22 cellular contexts compared by ENCODE assay signal in the genomic region with DNA sequence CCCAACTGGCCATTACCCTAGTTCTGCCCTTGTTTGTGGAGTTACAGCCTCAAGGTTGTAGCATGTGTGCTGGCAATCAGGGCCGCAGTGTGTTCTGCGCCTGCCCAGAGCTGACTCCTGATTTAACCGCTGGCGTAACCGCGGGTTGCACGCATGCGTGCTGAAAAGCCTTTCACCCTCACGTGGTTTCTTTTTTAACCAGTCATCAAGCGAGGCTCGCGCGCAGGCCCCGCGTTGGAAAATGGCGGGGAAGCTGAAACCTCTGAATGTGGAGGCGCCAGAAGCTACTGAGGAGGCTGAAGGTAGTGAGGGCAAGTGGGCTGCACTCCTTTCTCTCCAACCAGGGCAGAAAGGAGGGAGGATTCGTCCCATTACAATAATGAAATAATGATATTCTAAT.
"Had no signal": no experiment of that assay in that cellular context is flagged by ENCODE, and none has a peak within 500 bp of the region (broad histone marks: within the 10 kb centered on the region; RNA-seq: fewer than 3 reads in every experiment).

A gene with protein sequence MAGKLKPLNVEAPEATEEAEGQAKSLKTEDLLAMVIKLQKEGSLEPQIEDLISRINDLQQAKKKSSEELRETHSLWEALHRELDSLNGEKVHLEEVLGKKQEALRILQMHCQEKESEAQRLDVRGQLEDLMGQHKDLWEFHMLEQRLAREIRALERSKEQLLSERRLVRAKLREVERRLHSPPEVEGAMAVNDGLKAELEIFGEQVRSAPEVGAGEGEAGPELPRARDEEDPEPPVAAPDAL (plus strand): TSS at position 198 of the 400 bp plus-strand sequence. CDS start 44 bp downstream, at position 242.

- H3K4me1 Mint-ChIP-seq: nephron progenitor cell had no signal

- H3K36me3 ChIP-seq: uterus had no signal

- H3K4me3 Mint-ChIP-seq: dendritic cell treated with granulocyte-macrophage colony-stimulating factor and Interleukin-4, amounts not matched to agents 40 ng/mL and 50 ng/mL, for 4 days; nephron progenitor cell; stimulated activated effector memory CD8-positive, alpha-beta T cell treated with anti-CD3 and anti-CD28 coated beads, Interleukin-12 subunit alpha, Interleukin-12 subunit beta, amount 100 ng/mL, for 72 hours; stimulated activated naive CD8-positive, alpha-beta T cell treated with anti-CD3 and anti-CD28 coated beads, Interleukin-15, amount 100 ng/mL, for 72 hours had no signal

- ATAC-seq: foreskin keratinocyte; sciatic nerve; stimulated activated effector memory CD8-positive, alpha-beta T cell treated with anti-CD3 and anti-CD28 coated beads, Interleukin-12 subunit alpha, Interleukin-12 subunit beta, amount 100 ng/mL, for 72 hours; stimulated activated naive CD8-positive, alpha-beta T cell treated with anti-CD3 and anti-CD28 coated beads, Interleukin-15, amount 100 ng/mL, for 72 hours had no signal

- H3K79me2 ChIP-seq: parathyroid adenoma had no signal

- H3K9me3 Mint-ChIP-seq: dendritic cell treated with granulocyte-macrophage colony-stimulating factor and Interleukin-4, amounts not matched to agents 40 ng/mL and 50 ng/mL, for 4 days; nephron progenitor cell; stimulated activated effector memory CD8-positive, alpha-beta T cell treated with anti-CD3 and anti-CD28 coated beads, Interleukin-12 subunit alpha, Interleukin-12 subunit beta, amount 100 ng/mL, for 72 hours; stimulated activated naive CD8-positive, alpha-beta T cell treated with anti-CD3 and anti-CD28 coated beads, Interleukin-15, amount 100 ng/mL, for 72 hours had no signal

- H3K9me3 ChIP-seq: left ventricle myocardium inferior, transverse colon, uterus had no signal

- H3K4me3 ChIP-seq: cardiac muscle cell, left ventricle myocardium inferior, transverse colon, uterus had no signal

- H3K9ac ChIP-seq: parathyroid adenoma had no signal

- H3K27me3 Mint-ChIP-seq: dendritic cell treated with granulocyte-macrophage colony-stimulating factor and Interleukin-4, amounts not matched to agents 40 ng/mL and 50 ng/mL, for 4 days; stimulated activated naive CD8-positive, alpha-beta T cell treated with anti-CD3 and anti-CD28 coated beads, Interleukin-15, amount 100 ng/mL, for 72 hours had no signal

- H3K27ac ChIP-seq: cardiac muscle cell, foreskin keratinocyte, left ventricle myocardium inferior, parathyroid adenoma, transverse colon, uterus had no signal

- H3K27ac Mint-ChIP-seq: dendritic cell treated with granulocyte-macrophage colony-stimulating factor and Interleukin-4, amounts not matched to agents 40 ng/mL and 50 ng/mL, for 4 days; nephron progenitor cell; stimulated activated effector memory CD8-positive, alpha-beta T cell treated with anti-CD3 and anti-CD28 coated beads, Interleukin-12 subunit alpha, Interleukin-12 subunit beta, amount 100 ng/mL, for 72 hours; stimulated activated naive CD8-positive, alpha-beta T cell treated with anti-CD3 and anti-CD28 coated beads, Interleukin-15, amount 100 ng/mL, for 72 hours had no signal

- H3K4me1 ChIP-seq: foreskin keratinocyte, left ventricle myocardium inferior, parathyroid adenoma, transverse colon, uterus had no signal

- DNase-seq: activated CD4-positive, alpha-beta T cell treated with anti-CD3 and anti-CD28 coated beads, Interleukin-2, amount 50 U/mL, for 4 hours; activated CD8-positive, alpha-beta memory T cell treated with anti-CD3 and anti-CD28 coated beads, Interleukin-2, amount 50 U/mL, for 48 hours; activated naive CD4-positive, alpha-beta T cell treated with Interleukin-2 at 50 U/mL for 16 hours; activated T-cell treated with anti-CD3 and anti-CD28 coated beads, Interleukin-2, amount 50 U/mL, for 48 hours; effector CD4-positive, alpha-beta T cell; foreskin keratinocyte; hippocampal formation; kidney glomerular epithelial cell; left ventricle myocardium inferior; nephron progenitor cell; nucleus accumbens; small intestine; stimulated activated CD4-positive, alpha-beta T cell treated with anti-CD3 and anti-CD28 coated beads, Interleukin-2, amount 100 ng/mL, for 24 hours; stimulated activated naive CD8-positive, alpha-beta T cell treated with anti-CD3 and anti-CD28 coated beads, Interleukin-15, amount 100 ng/mL, for 72 hours; T-helper 9 cell; transverse colon; uterus had no signal

- H3K27me3 ChIP-seq: cardiac muscle cell, foreskin keratinocyte, transverse colon, uterus had no signal

- H2AFZ ChIP-seq: parathyroid adenoma had no signal
